ENCODE assay signal across 22 cellular contexts in the genomic region with DNA sequence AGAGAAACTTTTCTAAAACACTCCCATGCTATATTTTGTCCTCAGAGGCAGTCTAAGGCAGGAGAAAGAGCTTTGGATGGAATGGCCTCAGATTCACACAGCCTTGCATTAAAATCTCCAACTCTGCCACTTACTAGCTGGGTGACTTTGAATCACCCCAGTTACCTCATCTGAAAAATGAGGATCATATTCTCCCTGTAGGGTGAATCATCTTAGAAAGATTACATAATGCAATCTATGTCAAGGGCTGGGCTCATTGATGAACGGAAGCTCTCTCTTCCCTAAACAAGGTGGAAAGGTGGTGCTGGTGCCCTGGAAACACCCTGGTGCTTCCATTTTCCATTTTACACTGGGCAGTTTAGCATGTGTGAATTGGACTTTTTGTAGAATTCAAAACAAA. TPM values are rescaled to one million over a fixed set of nuclear protein-coding genes. Genes with fewer than 3 reads are reported as not detected.
DNase-seq lines count a peak whose midpoint lies in the region; ATAC-seq, FAIRE-seq and TF ChIP-seq lines count a peak whose summit lies in the region.
"Had no signal": no experiment of that assay in that cellular context is flagged by ENCODE, and none has a peak within 500 bp of the region (broad histone marks: within the 10 kb centered on the region; RNA-seq: fewer than 3 reads in every experiment).

No MANE protein-coding gene starts in this region.

- no peak for TF ChIP-seq POLR2A in A549 (IDR thresholded peaks at IDR 0.05; ENCODE audit: low read length)

- H3K9me2 ChIP-seq in GM23248 (ENCODE audit: insufficient read depth) = no peaks in the 10 kb centered on the region

- H3K79me2 ChIP-seq in GM23248 (ENCODE audit: insufficient read depth) = no peaks in the 10 kb centered on the region

- no peaks in the 10 kb centered on the region for H3K9me3 ChIP-seq in A549
- H3K9me3 ChIP-seq in GM23248 (ENCODE audit: low read depth) = no peaks in the 10 kb centered on the region
- H3K9me3 ChIP-seq: pancreas, spleen had no signal

- H2AFZ ChIP-seq in GM23248 = 0 out of 2 replicates have a peak overlapping the region, but pooled peaks have one; percentile 20

- WGBS in A549 (ENCODE audit: missing lambda C conversion rate) = 48% methylated on average over 1 of the region's 1 CpG
- 35 to 50% methylated on average over 1 of the region's 1 CpG for WGBS in GM23248 (ENCODE audit: low coverage in 1 of 2, low lambda C conversion rate in 2 of 2, missing lambda C conversion rate in 2 of 2), 2 experiments

- TF ChIP-seq EP300 in A549 (IDR thresholded peaks at IDR 0.05) = no peak

- no peaks in the 10 kb centered on the region for H3F3A ChIP-seq in GM23248 (ENCODE audit: insufficient read depth)

- CTCF ChIA-PET in A549 (lab: Yijun Ruan, JAX) = no interaction called here

- DNase-seq in A549 (ENCODE audit: low read depth in 1 of 2, low spot score in 1 of 2) (no peak), GM23248 (peak; percentile 82), RKO (ENCODE audit: low spot score) (peak; percentile 52), epithelial cell of prostate (ENCODE audit: low read depth, low spot score) (peak; percentile 24), NCI-H526 treated with DMSO at 0.1 percent for 48 hours (lab: John Stamatoyannopoulos, UW) (no peak), occipital lobe (lab: John Stamatoyannopoulos, UW) (no peak)
- DNase-seq: activated CD8-positive, alpha-beta T cell treated with anti-CD3 and anti-CD28 coated beads, Interleukin-2, amount 10 ng/mL, durations not matched to agents 7 days and 5 days; activated gamma-delta T cell; activated T-cell treated with anti-CD3 and anti-CD28 coated beads for 4 hours; foreskin melanocyte; MM.1S; naive thymus-derived CD8-positive, alpha-beta T cell; NCI-H1694; NCI-H524 treated with DMSO at 0.1 percent for 48 hours; pancreas; spleen; stimulated activated CD4-positive, alpha-beta T cell treated with anti-CD3 and anti-CD28 coated beads, Interleukin-2, amount 100 ng/mL, for 48 hours had no signal

- no peak overlapping the region for H3K4me3 ChIP-seq in A549
- H3K4me3 ChIP-seq in GM23248 = no peak overlapping the region
- H3K4me3 ChIP-seq: pancreas, spleen had no signal

- ATAC-seq in A549 = peak; percentile 42 to 48; a peak in 3 of 6 replicates
- no peak for ATAC-seq in GM21825 (IDR thresholded peaks at IDR 0.05; ENCODE audit: unreplicated experiment)
- ATAC-seq in GM21515 (IDR thresholded peaks at IDR 0.05; ENCODE audit: unreplicated experiment) = no peak
- ATAC-seq: activated CD8-positive, alpha-beta T cell treated with anti-CD3 and anti-CD28 coated beads, Interleukin-2, amount 10 ng/mL, durations not matched to agents 7 days and 5 days; naive thymus-derived CD8-positive, alpha-beta T cell; pancreas; stimulated activated memory B cell treated with anti-CD40 and anti-IgM and Interleukin-4, amounts not matched to agents 10 μg/mL and 1 μg/mL and 100 μg/mL, for 72 hours had no signal

- H3K9ac ChIP-seq in GM23248 = no peak overlapping the region

- 0 out of 6 replicates have a peak overlapping the region, but pooled peaks of 1 of the 2 experiments have one; percentile 0 for H3K27ac ChIP-seq in A549
- H3K27ac ChIP-seq in GM23248 = peak overlapping the region; percentile 28; the same call in 1 of the 2 replicates
- H3K27ac ChIP-seq in epithelial cell of prostate = no peak overlapping the region
- H3K27ac ChIP-seq: C4-2B, pancreas, spleen had no signal

- POLR2A ChIA-PET in A549 (lab: Yijun Ruan, JAX) = interaction anchor here (1.0 kb wide), 1 partner anchor 49 kb away, joined by 3 read pairs; a partner anchor contains a TSS

- TF ChIP-seq CTCF in A549 (IDR thresholded peaks at IDR 0.05) = no peak

- H3K36me3 ChIP-seq in GM23248 (ENCODE audit: low read depth) = no peaks in the 10 kb centered on the region
- H3K36me3 ChIP-seq: pancreas, spleen had no signal

- H3K4me1 ChIP-seq in A549 (peaks cover 18% of the 10 kb centered on the region), GM23248 (ENCODE audit: insufficient read depth) (peaks cover 18% of the 10 kb centered on the region)
- H3K4me1 ChIP-seq: spleen had no signal

- no peaks in the 10 kb centered on the region for H4K20me1 ChIP-seq in GM23248 (ENCODE audit: insufficient read depth)

- H3K4me2 ChIP-seq in A549 (0 out of 3 replicates have a peak overlapping the region, but pooled peaks have one; percentile 3), GM23248 (ENCODE audit: unreplicated experiment) (no peak overlapping the region)

- H3K27me3 ChIP-seq in GM23248 (replicated peaks; ENCODE audit: insufficient read depth) = no peaks in the 10 kb centered on the region
- H3K27me3 ChIP-seq: pancreas, spleen had no signal

- TF ChIP-seq RAD21 in A549 (conservative IDR thresholded peaks at IDR 0.05 in 1 of 2, IDR thresholded peaks at IDR 0.05 in 1 of 2) = no peak

- in situ Hi-C loops in GM23248 (cut with MboI) = no loop called here

- FAIRE-seq in A549 (lab: Jason Lieb, UNC) = no peak
- FAIRE-seq: urothelium cell line had no signal

TF ChIP-seq in A549, 52 proteins besides CTCF, POLR2A, EP300 and RAD21:
- TF ChIP-seq MYC (IDR thresholded peaks at IDR 0.05; ENCODE audit: borderline replicate concordance, low read length) (no peak), FOSL2 (IDR thresholded peaks at IDR 0.05) (no peak), FOSL2 (CRISPR knock-in tag; IDR thresholded peaks at IDR 0.05) (peak; percentile 59)
TF ChIP-seq in A549: peak in this region for 1.

RNA-seq across cellular contexts. Expression of a gene that starts 48.6 kb away (rescaled TPM):
- polyA plus RNA-seq in A549 (2011; rRNA removed) = 55.7 and 71.0 TPM in 2 replicates
- 12.3 and 13.7 TPM in 2 replicates for polyA plus RNA-seq in A549 (2012; cell fraction: cytosol; rRNA removed)
- 10.3 and 14.2 TPM in 2 replicates for polyA plus RNA-seq in A549 (2012; cell fraction: nucleus; rRNA removed)
- polyA plus RNA-seq in A549 (2017; fragmentation: RNase III; extraction: RNeasy Plus Mini Kit Qiagen cat#74134 plus additional on column Dnase treatment) = 17.7 to 19.5 TPM (median 17.9 TPM) in 3 replicates
- polyA minus RNA-seq in A549 (2011; rRNA and poly(A)+ RNA removed) = 67.1 and 80.2 TPM in 2 replicates
- total RNA-seq in GM23248 (2014; rRNA removed; shearing (Covaris generic)) = 31.7 and 32.3 TPM in 2 replicates
- 29.7 and 31.2 TPM in 2 replicates for polyA plus RNA-seq in GM23248 (2016; fragmentation: Nextera tagmentation; extraction: Ambion mirVana)
- 34.8 TPM for total RNA-seq in occipital lobe

Comparison
In these comparisons a context has a peak if more than half of its experiments do, and no peak if none do; other contexts are left out.
1. ATAC-seq: peak in A549 (2 of 2); none in GM21825 (single experiment) and GM21515 (single experiment).
2. DNase-seq: peak in GM23248 (single experiment), RKO (single experiment) and epithelial cell of prostate (single experiment); none in A549 (0 of 2), NCI-H526 treated with DMSO at 0.1 percent for 48 hours (single experiment) and occipital lobe (single experiment).